Comparison of ENCODE assay signal across 13 cellular contexts in genomic region chr3:130059162-130059561, GRCh38. TPM values are rescaled to one million over a fixed set of nuclear protein-coding genes. Genes with fewer than 3 reads are reported as not detected.
"Had no signal": no experiment of that assay in that cellular context is flagged by ENCODE, and none has a peak within 500 bp of the region (broad histone marks: within the 10 kb centered on the region; RNA-seq: fewer than 3 reads in every experiment).

No MANE protein-coding gene starts in this region.

RNA-seq across cellular contexts. Expression of gene ALG1L2, which starts 22.5 kb away (rescaled TPM):
- total RNA-seq: lower leg skin, lung microvascular endothelial cell, myocyte, omental fat pad, pulmonary artery endothelial cell, right atrium auricular region, smooth muscle cell, temporal lobe, tibial nerve had no signal
- polyA plus RNA-seq: naive thymus-derived CD4-positive, alpha-beta T cell; neural cell; ovary; urinary bladder had no signal
